In the genomic region with DNA sequence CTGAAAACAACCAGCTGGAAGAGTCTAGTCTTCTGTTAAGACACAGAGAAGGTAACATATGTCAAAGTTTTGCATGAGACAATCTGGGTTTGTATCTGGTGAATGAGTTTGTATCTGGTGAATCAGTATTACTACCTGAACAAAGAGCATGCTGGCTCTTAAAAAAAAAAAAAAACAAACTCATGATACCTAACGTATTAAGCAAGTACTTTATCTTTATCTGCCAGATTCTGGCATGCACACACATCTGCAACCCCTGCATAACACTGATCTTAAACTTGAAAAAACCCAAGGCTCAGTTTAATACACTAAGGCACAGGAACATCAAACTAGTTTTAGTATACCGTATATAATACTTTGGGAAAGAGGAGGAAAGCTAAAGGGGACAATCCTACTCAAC, we compare ENCODE assay signal across 19 cellular contexts. TPM values are rescaled to one million over a fixed set of nuclear protein-coding genes. Genes with fewer than 3 reads are reported as not detected.
DNase-seq lines count a peak whose midpoint lies in the region; ATAC-seq, FAIRE-seq and TF ChIP-seq lines count a peak whose summit lies in the region.
"Had no signal": no experiment of that assay in that cellular context is flagged by ENCODE, and none has a peak within 500 bp of the region (broad histone marks: within the 10 kb centered on the region; RNA-seq: fewer than 3 reads in every experiment).

No MANE protein-coding gene starts in this region.

- TF ChIP-seq CTCF in activated CD8-positive, alpha-beta T cell treated with anti-CD3 and anti-CD28 coated beads for 36 hours (IDR thresholded peaks at IDR 0.05): no peak
- TF ChIP-seq CTCF in bronchial epithelial cell (IDR thresholded peaks at IDR 0.05; ENCODE audit: insufficient read depth, low read length, severe bottlenecking): no peak
- TF ChIP-seq CTCF in natural killer cell (IDR thresholded peaks at IDR 0.05): no peak

- CTCF ChIA-PET in activated CD8-positive, alpha-beta T cell treated with anti-CD3 and anti-CD28 coated beads for 36 hours (lab: Charles Lee): interaction anchor here (0.9 to 2.9 kb wide), 3 partner anchors 11 to 72 kb away, joined by 3 to 11 read pairs (median 10); no protein-coding TSS in a partner anchor
- CTCF ChIA-PET in activated CD8-positive, alpha-beta T cell treated with anti-CD3 and anti-CD28 coated beads, Interleukin-2, amount 10 ng/mL, durations not matched to agents 7 days and 5 days (lab: Charles Lee): interaction anchor here (1.3 to 2.6 kb wide), 2 partner anchors 13 to 32 kb away, joined by 4 to 13 read pairs; no protein-coding TSS in a partner anchor

- H3K4me1 Mint-ChIP-seq in activated CD8-positive, alpha-beta T cell treated with anti-CD3 and anti-CD28 coated beads for 36 hours (ENCODE audit: low read depth): peaks cover 71% of the 10 kb centered on the region
- H3K4me1 Mint-ChIP-seq in activated CD8-positive, alpha-beta T cell treated with anti-CD3 and anti-CD28 coated beads, Interleukin-2, amount 10 ng/mL, durations not matched to agents 7 days and 5 days (ENCODE audit: low read depth): peaks cover 49% of the 10 kb centered on the region
- peaks cover 74 to 75% of the 10 kb centered on the region in 2 donors for H3K4me1 Mint-ChIP-seq in natural killer cell

- no peak for ATAC-seq in activated CD8-positive, alpha-beta T cell treated with anti-CD3 and anti-CD28 coated beads for 36 hours
- ATAC-seq in activated CD8-positive, alpha-beta T cell treated with anti-CD3 and anti-CD28 coated beads, Interleukin-2, amount 10 ng/mL, durations not matched to agents 7 days and 5 days: no peak
- peak in 1 of 3 donors; percentile 11 for ATAC-seq in natural killer cell
- ATAC-seq in GM18502 (IDR thresholded peaks at IDR 0.05; ENCODE audit: poor library complexity, unreplicated experiment): no peak
- ATAC-seq in HG02840 (IDR thresholded peaks at IDR 0.05; ENCODE audit: low FRiP score, unreplicated experiment): no peak

- FAIRE-seq in bronchial epithelial cell (lab: Jason Lieb, UNC): no peak
- FAIRE-seq: A204.1, endometrium had no signal

- no peak for DNase-seq in activated CD8-positive, alpha-beta T cell treated with anti-CD3 and anti-CD28 coated beads for 36 hours
- no peak for DNase-seq in activated CD8-positive, alpha-beta T cell treated with anti-CD3 and anti-CD28 coated beads, Interleukin-2, amount 10 ng/mL, durations not matched to agents 7 days and 5 days
- peak; percentile 14 for DNase-seq in Jurkat, Clone E6-1 (ENCODE audit: low read depth, low spot score)
- DNase-seq in bronchial epithelial cell (ENCODE audit: low read depth) (peak; percentile 21), natural killer cell (no peak), NCI-H774 (lab: John Stamatoyannopoulos, UW) (no peak)
- DNase-seq: activated CD4-positive, alpha-beta memory T cell treated with anti-CD3 and anti-CD28 coated beads, Interleukin-2, amount 10 ng/mL, durations not matched to agents 7 days and 5 days; activated effector memory CD4-positive, alpha-beta T cell treated with Interleukin-2 at 50 U/mL for 16 hours; GOT3; NCI-H187 treated with DMSO at 0.1 percent for 48 hours; nucleus accumbens; stimulated activated naive CD4-positive, alpha-beta T cell; upper lobe of left lung had no signal

- POLR2A ChIA-PET in activated CD8-positive, alpha-beta T cell treated with anti-CD3 and anti-CD28 coated beads for 36 hours (lab: Charles Lee): interaction anchor here (0.9 kb wide), 1 partner anchor 12 kb away, joined by 3 read pairs; no protein-coding TSS in a partner anchor
- POLR2A ChIA-PET in activated CD8-positive, alpha-beta T cell treated with anti-CD3 and anti-CD28 coated beads, Interleukin-2, amount 10 ng/mL, durations not matched to agents 7 days and 5 days (lab: Charles Lee): no interaction called here

- intact Hi-C loops in activated CD8-positive, alpha-beta T cell treated with anti-CD3 and anti-CD28 coated beads for 36 hours (cut with micrococcal nuclease): no loop called here
- intact Hi-C loops in natural killer cell (cut with micrococcal nuclease): loop anchor here (10.0 kb wide), 1 partner anchor 799 kb away; a partner anchor contains a TSS

- no peak overlapping the region for H3K4me3 ChIP-seq in Jurkat, Clone E6-1 (ENCODE audit: low read length)
- no peak overlapping the region for H3K4me3 ChIP-seq in bronchial epithelial cell (ENCODE audit: low read depth, low read length)
- H3K4me3 ChIP-seq: BLaER1 treated with 17β-estradiol and CSF1 and Interleukin-3, amounts not matched to agents 10 nM and 100 nM; right atrium auricular region; upper lobe of left lung had no signal

- H3K27me3 ChIP-seq in bronchial epithelial cell (ENCODE audit: control insufficient read depth, insufficient read depth, low read length): no peaks in the 10 kb centered on the region
- H3K27me3 ChIP-seq: BLaER1 treated with 17β-estradiol and CSF1 and Interleukin-3, amounts not matched to agents 10 nM and 100 nM; right atrium auricular region; upper lobe of left lung had no signal

- H3K27ac Mint-ChIP-seq in activated CD8-positive, alpha-beta T cell treated with anti-CD3 and anti-CD28 coated beads for 36 hours: peak overlapping the region; percentile 15
- H3K27ac Mint-ChIP-seq in activated CD8-positive, alpha-beta T cell treated with anti-CD3 and anti-CD28 coated beads, Interleukin-2, amount 10 ng/mL, durations not matched to agents 7 days and 5 days: no peak overlapping the region
- H3K27ac Mint-ChIP-seq in natural killer cell: peak overlapping the region; percentile 60 to 69
- H3K27ac Mint-ChIP-seq: activated CD4-positive, alpha-beta memory T cell treated with anti-CD3 and anti-CD28 coated beads, Interleukin-2, amount 10 ng/mL, durations not matched to agents 7 days and 5 days had no signal

- H3K36me3 ChIP-seq in bronchial epithelial cell (ENCODE audit: control insufficient read depth, insufficient read depth, low read length): no peaks in the 10 kb centered on the region
- H3K36me3 ChIP-seq: right atrium auricular region, upper lobe of left lung had no signal

- H3K9me3 Mint-ChIP-seq in activated CD8-positive, alpha-beta T cell treated with anti-CD3 and anti-CD28 coated beads for 36 hours: no peaks in the 10 kb centered on the region
- no peaks in the 10 kb centered on the region for H3K9me3 Mint-ChIP-seq in activated CD8-positive, alpha-beta T cell treated with anti-CD3 and anti-CD28 coated beads, Interleukin-2, amount 10 ng/mL, durations not matched to agents 7 days and 5 days (ENCODE audit: insufficient read depth)
- H3K9me3 Mint-ChIP-seq in natural killer cell: no peaks in the 10 kb centered on the region
- H3K9me3 Mint-ChIP-seq: activated CD4-positive, alpha-beta memory T cell treated with anti-CD3 and anti-CD28 coated beads, Interleukin-2, amount 10 ng/mL, durations not matched to agents 7 days and 5 days had no signal

- H3K4me3 Mint-ChIP-seq in activated CD8-positive, alpha-beta T cell treated with anti-CD3 and anti-CD28 coated beads for 36 hours: peak overlapping the region; percentile 24
- H3K4me3 Mint-ChIP-seq in activated CD8-positive, alpha-beta T cell treated with anti-CD3 and anti-CD28 coated beads, Interleukin-2, amount 10 ng/mL, durations not matched to agents 7 days and 5 days: no peak overlapping the region
- peak overlapping the region; percentile 74 for H3K4me3 Mint-ChIP-seq in natural killer cell
- H3K4me3 Mint-ChIP-seq: activated CD4-positive, alpha-beta memory T cell treated with anti-CD3 and anti-CD28 coated beads, Interleukin-2, amount 10 ng/mL, durations not matched to agents 7 days and 5 days had no signal

- peaks cover 21% of the 10 kb centered on the region for H3K36me3 Mint-ChIP-seq in activated CD8-positive, alpha-beta T cell treated with anti-CD3 and anti-CD28 coated beads for 36 hours (ENCODE audit: low read depth)
- H3K36me3 Mint-ChIP-seq in activated CD8-positive, alpha-beta T cell treated with anti-CD3 and anti-CD28 coated beads, Interleukin-2, amount 10 ng/mL, durations not matched to agents 7 days and 5 days (ENCODE audit: low read depth): peaks cover 30% of the 10 kb centered on the region
- no peaks in the 10 kb centered on the region for H3K36me3 Mint-ChIP-seq in natural killer cell

- H3K27me3 Mint-ChIP-seq in activated CD8-positive, alpha-beta T cell treated with anti-CD3 and anti-CD28 coated beads for 36 hours: no peaks in the 10 kb centered on the region
- no peaks in the 10 kb centered on the region for H3K27me3 Mint-ChIP-seq in activated CD8-positive, alpha-beta T cell treated with anti-CD3 and anti-CD28 coated beads, Interleukin-2, amount 10 ng/mL, durations not matched to agents 7 days and 5 days (ENCODE audit: low read depth)
- no peaks in the 10 kb centered on the region for H3K27me3 Mint-ChIP-seq in natural killer cell (ENCODE audit: low read depth in 2 of 2)
- H3K27me3 Mint-ChIP-seq: activated CD4-positive, alpha-beta memory T cell treated with anti-CD3 and anti-CD28 coated beads, Interleukin-2, amount 10 ng/mL, durations not matched to agents 7 days and 5 days had no signal

RNA-seq across cellular contexts. Expression of a gene that starts 5.8 kb away (rescaled TPM):
- total RNA-seq in activated CD8-positive, alpha-beta T cell treated with anti-CD3 and anti-CD28 coated beads for 36 hours: 10 to 100 TPM; 74.7 to 75.4 TPM
- 10 to 100 TPM; 69.3 to 70.3 TPM for total RNA-seq in activated CD8-positive, alpha-beta T cell treated with anti-CD3 and anti-CD28 coated beads, Interleukin-2, amount 10 ng/mL, durations not matched to agents 7 days and 5 days
- polyA plus RNA-seq in Jurkat, Clone E6-1 (2012; ENCODE audit: insufficient read depth, insufficient read length): 52.1 TPM
- 44.5 and 68.4 TPM in 2 replicates for total RNA-seq in bronchial epithelial cell
- total RNA-seq in natural killer cell: 100 to 1,000 TPM; 225 to 320 (median 270) TPM

Comparison
In these comparisons a context has a peak if more than half of its experiments do, and no peak if none do; other contexts are left out.
1. DNase-seq: peak in Jurkat, Clone E6-1 (single experiment) and bronchial epithelial cell (single experiment); none in activated CD8-positive, alpha-beta T cell treated with anti-CD3 and anti-CD28 coated beads for 36 hours (single experiment), activated CD8-positive, alpha-beta T cell treated with anti-CD3 and anti-CD28 coated beads, Interleukin-2, amount 10 ng/mL, durations not matched to agents 7 days and 5 days (single experiment), natural killer cell (single experiment) and NCI-H774 (single experiment).